ENCODE assay signal across 8 cellular contexts in genomic region chr14:77097689-77098469, GRCh38. TPM values are rescaled to one million over a fixed set of nuclear protein-coding genes. Genes with fewer than 3 reads are reported as not detected.
DNase-seq lines count a peak whose midpoint lies in the region; ATAC-seq and TF ChIP-seq lines count a peak whose summit lies in the region.

TSS of gene CIPC (plus strand) at chr14:77098258. CDS start at chr14:77105709, 7,451 bp downstream.

- peaks cover 30% of the 10 kb centered on the region for H3K4me1 Mint-ChIP-seq in activated T-helper 17 cell treated with anti-CD3 and anti-CD28 coated beads, Interleukin-2, amount 50 U/mL, for 72 hours
- peaks cover 24 to 55% (median 41%) of the 10 kb centered on the region in 7 donors for H3K4me1 Mint-ChIP-seq in naive thymus-derived CD4-positive, alpha-beta T cell
- H3K4me1 Mint-ChIP-seq in stimulated activated naive B cell treated with anti-CD40 and anti-IgM and Interleukin-4, amounts not matched to agents 10 μg/mL and 1 μg/mL and 100 μg/mL, for 72 hours = peaks cover 37 to 67% of the 10 kb centered on the region in 2 donors

- peak within 1 kb of the TSS; percentile 93 for H3K27ac ChIP-seq in RWPE1
- peak within 1 kb of the TSS; percentile 96 for H3K27ac ChIP-seq in fibroblast of lung (ENCODE audit: insufficient read depth, low read length)
- H3K27ac ChIP-seq in naive thymus-derived CD4-positive, alpha-beta T cell (ENCODE audit: low read depth, low read length) = peak within 1 kb of the TSS; percentile 97

- peak within 1 kb of the TSS; percentile 95 for H2AFZ ChIP-seq in fibroblast of lung (ENCODE audit: low read length)

- H3K79me2 ChIP-seq in fibroblast of lung (ENCODE audit: control insufficient read depth, insufficient read depth, low read length) = peaks cover 7% of the 10 kb centered on the region

- H3K27ac Mint-ChIP-seq in activated T-helper 17 cell treated with anti-CD3 and anti-CD28 coated beads, Interleukin-2, amount 50 U/mL, for 72 hours = peak within 1 kb of the TSS; percentile 93
- peak within 1 kb of the TSS; percentile 83 to 99 (median 97) for H3K27ac Mint-ChIP-seq in naive thymus-derived CD4-positive, alpha-beta T cell
- H3K27ac Mint-ChIP-seq in stimulated activated naive B cell treated with anti-CD40 and anti-IgM and Interleukin-4, amounts not matched to agents 10 μg/mL and 1 μg/mL and 100 μg/mL, for 72 hours = peak within 1 kb of the TSS; percentile 99

- H3K4me3 Mint-ChIP-seq in activated T-helper 17 cell treated with anti-CD3 and anti-CD28 coated beads, Interleukin-2, amount 50 U/mL, for 72 hours = peak within 1 kb of the TSS; percentile 89
- H3K4me3 Mint-ChIP-seq in naive thymus-derived CD4-positive, alpha-beta T cell = peak within 1 kb of the TSS; percentile 84 to 98 (median 90)
- peak within 1 kb of the TSS; percentile 95 to 98 for H3K4me3 Mint-ChIP-seq in stimulated activated naive B cell treated with anti-CD40 and anti-IgM and Interleukin-4, amounts not matched to agents 10 μg/mL and 1 μg/mL and 100 μg/mL, for 72 hours

- CTCF ChIA-PET in RWPE1 (lab: Yijun Ruan, JAX) = interaction anchor here (0.6 to 2.5 kb wide), 4 partner anchors 27 to 225 kb away, joined by 3 to 10 read pairs (median 6); no protein-coding TSS in a partner anchor
- CTCF ChIA-PET in naive thymus-derived CD4-positive, alpha-beta T cell (lab: Charles Lee) = interaction anchor here (0.8 to 1.7 kb wide), 3 partner anchors 45 to 223 kb away, joined by 3 to 4 read pairs (median 3); no protein-coding TSS in a partner anchor

- H3K9me3 ChIP-seq in fibroblast of lung (ENCODE audit: control insufficient read depth, insufficient read depth, low read depth, low read length) = no peaks in the 10 kb centered on the region
- no peaks in the 10 kb centered on the region for H3K9me3 ChIP-seq in naive thymus-derived CD4-positive, alpha-beta T cell (ENCODE audit: control insufficient read depth in 2 of 3, low read length in 3 of 3)

- POLR2A ChIA-PET in RWPE1 (lab: Yijun Ruan, JAX; ENCODE audit: low non-redundant PET) = no interaction called here
- POLR2A ChIA-PET in naive thymus-derived CD4-positive, alpha-beta T cell (lab: Charles Lee) = interaction anchor here (0.8 to 4.1 kb wide), 12 partner anchors 9 to 386 kb away, joined by 3 to 17 read pairs (median 4); partner anchors contain the start of genes ANGEL1, GSTZ1 and POMT2

- peak within 1 kb of the TSS; percentile 94 for H3K9ac ChIP-seq in fibroblast of lung (ENCODE audit: insufficient read depth, low read length)

- H4K20me1 ChIP-seq in fibroblast of lung (ENCODE audit: control insufficient read depth, extremely low read depth, insufficient read depth, low read length) = no peaks in the 10 kb centered on the region

- peaks cover 13% of the 10 kb centered on the region for H3K4me1 ChIP-seq in fibroblast of lung (ENCODE audit: control insufficient read depth, extremely low read depth, insufficient read depth, low read length)
- peaks cover 9 to 11% of the 10 kb centered on the region in 2 donors for H3K4me1 ChIP-seq in naive thymus-derived CD4-positive, alpha-beta T cell (ENCODE audit: control insufficient read depth in 2 of 2, insufficient read depth in 2 of 2, low read length in 2 of 2)

- DNase-seq in Daoy (ENCODE audit: low read depth) (peak; percentile 100), GOT3 (lab: John Stamatoyannopoulos, UW) (peak; percentile 82), LNCaP clone FGC (ENCODE audit: low read depth) (peak; percentile 98), RWPE1 (ENCODE audit: low spot score) (peak; percentile 98), fibroblast of lung (ENCODE audit: low read depth in 2 of 2) (peak; percentile 98 to 99)
- peak; percentile 92 to 99 (median 98) for DNase-seq in naive thymus-derived CD4-positive, alpha-beta T cell
- DNase-seq in stimulated activated naive B cell treated with anti-CD40 and anti-IgM and Interleukin-4, amounts not matched to agents 10 μg/mL and 1 μg/mL and 100 μg/mL, for 72 hours = peak; percentile 99

- TF ChIP-seq CTCF in LNCaP clone FGC (IDR thresholded peaks at IDR 0.05; ENCODE audit: control insufficient read depth, extremely low read depth, insufficient read depth) (no peak), RWPE1 (conservative IDR thresholded peaks at IDR 0.05; ENCODE audit: low read depth) (no peak), fibroblast of lung (conservative IDR thresholded peaks at IDR 0.05 in 1 of 2, IDR thresholded peaks at IDR 0.05 in 1 of 2; ENCODE audit: low read depth in 1 of 2, low read length in 2 of 2) (no peak)

- no peaks in the 10 kb centered on the region for H3K27me3 ChIP-seq in fibroblast of lung (ENCODE audit: control insufficient read depth, insufficient read depth, low read length)
- H3K27me3 ChIP-seq in naive thymus-derived CD4-positive, alpha-beta T cell (ENCODE audit: control insufficient read depth in 2 of 2, insufficient read depth in 2 of 2, low read length in 2 of 2) = no peaks in the 10 kb centered on the region

- H3K9me3 Mint-ChIP-seq in activated T-helper 17 cell treated with anti-CD3 and anti-CD28 coated beads, Interleukin-2, amount 50 U/mL, for 72 hours = no peaks in the 10 kb centered on the region
- no peaks in the 10 kb centered on the region for H3K9me3 Mint-ChIP-seq in naive thymus-derived CD4-positive, alpha-beta T cell
- H3K9me3 Mint-ChIP-seq in stimulated activated naive B cell treated with anti-CD40 and anti-IgM and Interleukin-4, amounts not matched to agents 10 μg/mL and 1 μg/mL and 100 μg/mL, for 72 hours = no peaks in the 10 kb centered on the region

- peak within 1 kb of the TSS; percentile 99 for H3K4me2 ChIP-seq in fibroblast of lung (ENCODE audit: extremely low read depth, insufficient read depth, low read length)

- ATAC-seq in activated T-helper 17 cell treated with anti-CD3 and anti-CD28 coated beads, Interleukin-2, amount 50 U/mL, for 72 hours (replicated peaks) = peak; percentile 91
- ATAC-seq in naive thymus-derived CD4-positive, alpha-beta T cell = peak; percentile 96
- ATAC-seq in stimulated activated naive B cell treated with anti-CD40 and anti-IgM and Interleukin-4, amounts not matched to agents 10 μg/mL and 1 μg/mL and 100 μg/mL, for 72 hours (replicated peaks) = peak; percentile 90 to 91

- intact Hi-C loops in naive thymus-derived CD4-positive, alpha-beta T cell (cut with micrococcal nuclease) = loop anchor here (1.0 to 5.0 kb wide), 20 partner anchors 22 to 1111 kb away; partner anchors contain the start of genes ANGEL1 (in 2 of the 2), IRF2BPL (in 2 of the 2), SAMD15 (in 2 of the 2) and SNW1 (in 2 of the 2)

- H3K4me3 ChIP-seq in LNCaP clone FGC (ENCODE audit: low read depth, low read length) (peak within 1 kb of the TSS; percentile 95), fibroblast of lung (replicated peaks in 1 of 4; ENCODE audit: control extremely low read depth in 1 of 4, insufficient read depth in 1 of 4, low read depth in 3 of 4, low read length in 4 of 4) (peak within 1 kb of the TSS; percentile 80 to 99 (median 94))
- H3K4me3 ChIP-seq in naive thymus-derived CD4-positive, alpha-beta T cell (ENCODE audit: low read length) = peak within 1 kb of the TSS; percentile 85

- no peaks in the 10 kb centered on the region for H3K36me3 Mint-ChIP-seq in activated T-helper 17 cell treated with anti-CD3 and anti-CD28 coated beads, Interleukin-2, amount 50 U/mL, for 72 hours (ENCODE audit: low read depth)
- H3K36me3 Mint-ChIP-seq in naive thymus-derived CD4-positive, alpha-beta T cell = peaks cover 0 to 2% (median 0%) of the 10 kb centered on the region in 5 donors
- H3K36me3 Mint-ChIP-seq in stimulated activated naive B cell treated with anti-CD40 and anti-IgM and Interleukin-4, amounts not matched to agents 10 μg/mL and 1 μg/mL and 100 μg/mL, for 72 hours = peaks cover 2 to 4% of the 10 kb centered on the region in 2 donors

- no peaks in the 10 kb centered on the region for H3K36me3 ChIP-seq in fibroblast of lung (ENCODE audit: control insufficient read depth, insufficient read depth, low read length)
- H3K36me3 ChIP-seq in naive thymus-derived CD4-positive, alpha-beta T cell (ENCODE audit: control insufficient read depth in 2 of 3, insufficient read depth in 3 of 3, low read length in 3 of 3) = peaks cover 0 to 5% (median 0%) of the 10 kb centered on the region in 3 experiments

- H3K27me3 Mint-ChIP-seq in activated T-helper 17 cell treated with anti-CD3 and anti-CD28 coated beads, Interleukin-2, amount 50 U/mL, for 72 hours = no peaks in the 10 kb centered on the region
- peaks cover 0 to 3% (median 0%) of the 10 kb centered on the region in 5 donors for H3K27me3 Mint-ChIP-seq in naive thymus-derived CD4-positive, alpha-beta T cell
- H3K27me3 Mint-ChIP-seq in stimulated activated naive B cell treated with anti-CD40 and anti-IgM and Interleukin-4, amounts not matched to agents 10 μg/mL and 1 μg/mL and 100 μg/mL, for 72 hours = no peaks in the 10 kb centered on the region

RNA-seq across cellular contexts. Expression of gene CIPC, which starts in this region (rescaled TPM):
- 12.7 and 15.6 TPM in 2 replicates for total RNA-seq in Daoy (2014; rRNA removed; shearing (Covaris generic))
- total RNA-seq in activated T-helper 17 cell treated with anti-CD3 and anti-CD28 coated beads, Interleukin-2, amount 50 U/mL, for 72 hours = 10 to 100 TPM in 1 of 2 donors, 1 to 10 TPM in 1; 8.5 to 11.8 TPM
- total RNA-seq in fibroblast of lung = 10.8 and 12.1 TPM in 2 replicates
- polyA plus RNA-seq in fibroblast of lung = 8.9 and 12.8 TPM in 2 replicates
- polyA plus RNA-seq in fibroblast of lung (2012) = 4.8 and 7.4 TPM in 2 replicates
- polyA minus RNA-seq in fibroblast of lung (ENCODE audit: low replicate concordance) = 9.5 and 11.5 TPM in 2 replicates
- total RNA-seq in naive thymus-derived CD4-positive, alpha-beta T cell = 10 to 100 TPM in 4 of 5 experiments, 1 to 10 TPM in 1; 5.5 to 14.2 (median 12.9) TPM
- polyA plus RNA-seq in naive thymus-derived CD4-positive, alpha-beta T cell = 1 to 10 TPM; 4.3 to 8.4 TPM

Comparison
In these comparisons a context has a peak if more than half of its experiments do, and no peak if none do; other contexts are left out.
1. Peak in every context shown above with its lines: DNase-seq, ATAC-seq, H3K4me3 ChIP-seq and H3K27ac ChIP-seq.